ENCODE assay signal across 8 cellular contexts in genomic region chr7:158856883-158857668, GRCh38. TPM values are rescaled to one million over a fixed set of nuclear protein-coding genes. Genes with fewer than 3 reads are reported as not detected.
DNase-seq lines count a peak whose midpoint lies in the region; ATAC-seq and TF ChIP-seq lines count a peak whose summit lies in the region.

No MANE protein-coding gene starts in this region.

- peak overlapping the region; percentile 80 to 86 (median 82) for H3K27ac ChIP-seq in Peyer's patch
- peak overlapping the region; percentile 74 for H3K27ac ChIP-seq in rectal smooth muscle tissue (ENCODE audit: low read depth, low read length)

- H3K9me3 ChIP-seq in Peyer's patch: no peaks in the 10 kb centered on the region

- DNase-seq in GM12865 (ENCODE audit: low read depth): no peak
- no peak for DNase-seq in HEK293T (ENCODE audit: extremely low spot score)
- no peak for DNase-seq in Peyer's patch
- DNase-seq in fibroblast of peridontal ligament (ENCODE audit: extremely low read depth): peak; percentile 11
- DNase-seq in DMS53 treated with DMSO at 0.1 percent for 48 hours (lab: John Stamatoyannopoulos, UW; ENCODE audit: unreplicated experiment): no peak
- DNase-seq in DMS153 (lab: John Stamatoyannopoulos, UW): no peak

- H3K4me1 ChIP-seq in Peyer's patch: peaks cover 0 to 8% (median 4%) of the 10 kb centered on the region in 4 donors
- peaks cover 4% of the 10 kb centered on the region for H3K4me1 ChIP-seq in rectal smooth muscle tissue (ENCODE audit: control insufficient read depth, insufficient read depth, low read length)

- H3K36me3 ChIP-seq in Peyer's patch (no peaks in the 10 kb centered on the region), rectal smooth muscle tissue (ENCODE audit: control insufficient read depth, insufficient read depth, low read length) (no peaks in the 10 kb centered on the region)

- no peak for ATAC-seq in GM18861 (IDR thresholded peaks at IDR 0.05; ENCODE audit: unreplicated experiment)

- no peak overlapping the region for H3K9ac ChIP-seq in rectal smooth muscle tissue (ENCODE audit: low read length)

- POLR2A ChIA-PET in HEK293T (lab: Yijun Ruan, JAX): interaction anchor here (0.6 to 1.9 kb wide), 2 partner anchors 152 to 1329 kb away, joined by 3 to 5 read pairs; partner anchors contain the start of gene NCAPG2

- no peak for TF ChIP-seq POLR2A in Peyer's patch (IDR thresholded peaks at IDR 0.05)

- H3K4me3 ChIP-seq in GM12865 (ENCODE audit: low read depth, low read length): peak overlapping the region; percentile 64
- H3K4me3 ChIP-seq in Peyer's patch: peak overlapping the region; percentile 83 to 93 (median 86)
- peak overlapping the region; percentile 90 for H3K4me3 ChIP-seq in rectal smooth muscle tissue (ENCODE audit: low read length)

- TF ChIP-seq CTCF in GM12865 (IDR thresholded peaks at IDR 0.05; ENCODE audit: insufficient read depth, low read depth, low read length, missing control alignments) (no peak), Peyer's patch (IDR thresholded peaks at IDR 0.05) (no peak)

- no peaks in the 10 kb centered on the region for H3K27me3 ChIP-seq in Peyer's patch
- no peaks in the 10 kb centered on the region for H3K27me3 ChIP-seq in rectal smooth muscle tissue (ENCODE audit: control insufficient read depth, insufficient read depth, low read length)

- CTCF ChIA-PET in HEK293T (lab: Yijun Ruan, JAX): interaction anchor here (1.3 kb wide), 1 partner anchor 26 kb away, joined by 3 read pairs; no protein-coding TSS in a partner anchor

TF ChIP-seq in HEK293T, 16 proteins besides CTCF, POLR2A, EP300 and RAD21:
- TF ChIP-seq ZNF384 (IDR thresholded peaks at IDR 0.05) (peak; percentile 49; the same call in 1 of the 2 replicates), LEF1 (IDR thresholded peaks at IDR 0.05; ENCODE audit: borderline replicate concordance) (no peak), TARDBP (IDR thresholded peaks at IDR 0.05) (no peak), FOXA1 (IDR thresholded peaks at IDR 0.05) (no peak)

RNA-seq across cellular contexts. Expression of gene DYNC2I1, which starts 0.7 kb away (rescaled TPM):
- total RNA-seq in Peyer's patch: 100 to 1,000 TPM in 1 of 4 donors, 10 to 100 TPM in 3; 22.9 to 107 (median 65.3) TPM

RNA-seq across cellular contexts. Expression of gene ESYT2, which starts 27.8 kb away (rescaled TPM):
- 100 to 1,000 TPM in 1 of 4 donors, 10 to 100 TPM in 3; 53.6 to 137 (median 71.0) TPM for total RNA-seq in Peyer's patch
